ENCODE assay signal across 8 cellular contexts in genomic region chr4:42519803-42520417, GRCh38.
DNase-seq lines count a peak whose midpoint lies in the region; ATAC-seq, FAIRE-seq and TF ChIP-seq lines count a peak whose summit lies in the region.

No MANE protein-coding gene starts in this region.

- peak; percentile 49; the same call in 1 of the 2 replicates for TF ChIP-seq RAD21 in HepG2 (CRISPR knock-in tag; IDR thresholded peaks at IDR 0.05)

- intact Hi-C loops in HepG2 (cut with micrococcal nuclease; ENCODE audit: unreplicated experiment) = loop anchor here (1.0 kb wide), 3 partner anchors 149 to 827 kb away; no protein-coding TSS in a partner anchor

- 19% methylated on average over 3 of the region's 3 CpGs for WGBS in HepG2 (ENCODE audit: low lambda C conversion rate)

- POLR2A ChIA-PET in HepG2 (lab: Yijun Ruan, JAX) = no interaction called here

- in situ Hi-C loops in HepG2 (cut with HindIII; ENCODE audit: extremely low pct_ligation_motif_present, low pct_unique_long_range_greater_than_20kb) = loop anchor here (5.0 to 25.0 kb wide), 2 partner anchors 238 to 833 kb away; no protein-coding TSS in a partner anchor

- H3K27me3 ChIP-seq in HepG2 (ENCODE audit: control insufficient read depth in 1 of 2, insufficient read depth in 2 of 2, low read length in 2 of 2) = no peaks in the 10 kb centered on the region

- BruUV-seq in HepG2 (replicated peaks; lab: Mats Ljungman, UMichigan) = no TSS peak

- H3K4me1 ChIP-seq in HepG2 (ENCODE audit: insufficient read depth, low read length) = no peaks in the 10 kb centered on the region

- no peak overlapping the region for H3K27ac ChIP-seq in HepG2 (ENCODE audit: extremely low read length, insufficient read depth, low read length)

- H4K20me1 ChIP-seq in HepG2 (ENCODE audit: insufficient read depth, low read length) = no peaks in the 10 kb centered on the region

- no peak for TF ChIP-seq POLR2A in GM12892 (IDR thresholded peaks at IDR 0.05; ENCODE audit: low read depth, low read length)
- TF ChIP-seq POLR2A in HepG2 (IDR thresholded peaks at IDR 0.05; ENCODE audit: insufficient read depth in 1 of 2, low read depth in 2 of 2, low read length in 2 of 2) = no peak

- H3K36me3 ChIP-seq in HepG2 (replicated peaks in 1 of 2; ENCODE audit: control insufficient read depth in 1 of 2, insufficient read depth in 2 of 2, low read length in 2 of 2) = no peaks in the 10 kb centered on the region

- CTCF ChIA-PET in HepG2 (lab: Yijun Ruan, JAX; ENCODE audit: low intra/inter-chr PET ratio, low total read pairs) = interaction anchor here (0.9 to 2.5 kb wide), 5 partner anchors 149 to 1239 kb away, joined by 3 to 13 read pairs (median 4); no protein-coding TSS in a partner anchor

- TF ChIP-seq EP300 in HepG2 (IDR thresholded peaks at IDR 0.05; ENCODE audit: low read depth in 2 of 2, low read length in 2 of 2) = no peak
- TF ChIP-seq EP300 in HepG2 (CRISPR knock-in tag; IDR thresholded peaks at IDR 0.05; ENCODE audit: borderline replicate concordance) = no peak

- H3K9me3 ChIP-seq in HepG2 (ENCODE audit: low read length) = no peaks in the 10 kb centered on the region

- no peak overlapping the region for H3K4me2 ChIP-seq in HepG2 (ENCODE audit: low read depth, low read length)

- TF ChIP-seq CTCF in cardiac fibroblast (IDR thresholded peaks at IDR 0.05; ENCODE audit: low read depth, low read length) (peak; percentile 47), HepG2 (CRISPR knock-in tag; IDR thresholded peaks at IDR 0.05) (peak; percentile 68)

- H3K9ac ChIP-seq in HepG2 (ENCODE audit: insufficient read depth, low read depth, low read length) = no peak overlapping the region

- DNase-seq in Ammon's horn (ENCODE audit: low spot score) (peak; percentile 69), GM12892 (ENCODE audit: insufficient read length) (no peak), HTR-8/SVneo (ENCODE audit: insufficient read length, low spot score) (peak; percentile 17), cardiac fibroblast (ENCODE audit: low read depth in 2 of 2) (peak; percentile 73), HepG2 (ENCODE audit: low spot score) (peak; percentile 12), ecto neural progenitor cell (ENCODE audit: low spot score) (no peak)
- DNase-seq in stimulated activated CD8-positive, alpha-beta memory T cell treated with anti-CD3 and anti-CD28 coated beads, Interleukin-7, amount 100 ng/mL, for 24 hours (ENCODE audit: low read depth) = peak; percentile 21

- no peak overlapping the region for H3K4me3 ChIP-seq in cardiac fibroblast (replicated peaks in 1 of 2; ENCODE audit: low read depth in 2 of 2, low read length in 2 of 2)
- no peak overlapping the region for H3K4me3 ChIP-seq in HepG2 (replicated peaks in 1 of 3; ENCODE audit: insufficient read depth in 1 of 3, low read depth in 2 of 3, low read length in 3 of 3)

- ATAC-seq in SK-N-SH treated with all-trans-retinoic acid at 6 μM for 48 hours = peak; percentile 77
- peak; percentile 76 for ATAC-seq in HepG2

- FAIRE-seq in GM12892 (lab: Jason Lieb, UNC) = peak; percentile 82
- FAIRE-seq in HTR-8/SVneo (lab: Jason Lieb, UNC) = no peak
- FAIRE-seq in HepG2 (lab: Jason Lieb, UNC) = peak; percentile 67

- no peak overlapping the region for H2AFZ ChIP-seq in HepG2 (ENCODE audit: low read length)

- no peaks in the 10 kb centered on the region for H3K79me2 ChIP-seq in HepG2 (ENCODE audit: insufficient read depth, low read length)

TF ChIP-seq in SK-N-SH treated with all-trans-retinoic acid at 6 μM for 48 hours, 23 proteins besides CTCF, POLR2A, EP300 and RAD21:
- TF ChIP-seq ISL1 (CRISPR knock-in tag; IDR thresholded peaks at IDR 0.05) (no peak), ZFP30 (CRISPR knock-in tag; IDR thresholded peaks at IDR 0.05) (peak; percentile 67; the same call in 1 of the 2 replicates), CSRNP3 (CRISPR knock-in tag; IDR thresholded peaks at IDR 0.05) (no peak)

TF ChIP-seq in HepG2, 621 proteins besides CTCF, POLR2A, EP300 and RAD21:
- TF ChIP-seq ZNF674 (CRISPR knock-in tag; IDR thresholded peaks at IDR 0.05; ENCODE audit: low read depth) = no peak
- TF ChIP-seq STAG1 (CRISPR knock-in tag; IDR thresholded peaks at IDR 0.05) = peak; percentile 78
- no peak for TF ChIP-seq ASH2L (IDR thresholded peaks at IDR 0.05; ENCODE audit: insufficient read length, low read depth, low read length)
- no peak for TF ChIP-seq NFATC3 (CRISPR knock-in tag; IDR thresholded peaks at IDR 0.05)
- TF ChIP-seq SMC3 (IDR thresholded peaks at IDR 0.05; ENCODE audit: low read length) = peak; percentile 46; the same call in 1 of the 2 replicates

Comparison
In these comparisons a context has a peak if more than half of its experiments do, and no peak if none do; other contexts are left out.
1. DNase-seq: peak in Ammon's horn (single experiment), HTR-8/SVneo (single experiment), cardiac fibroblast (2 of 2), HepG2 (single experiment) and stimulated activated CD8-positive, alpha-beta memory T cell treated with anti-CD3 and anti-CD28 coated beads, Interleukin-7, amount 100 ng/mL, for 24 hours (single experiment); none in GM12892 (single experiment) and ecto neural progenitor cell (single experiment).